In the genomic region with DNA sequence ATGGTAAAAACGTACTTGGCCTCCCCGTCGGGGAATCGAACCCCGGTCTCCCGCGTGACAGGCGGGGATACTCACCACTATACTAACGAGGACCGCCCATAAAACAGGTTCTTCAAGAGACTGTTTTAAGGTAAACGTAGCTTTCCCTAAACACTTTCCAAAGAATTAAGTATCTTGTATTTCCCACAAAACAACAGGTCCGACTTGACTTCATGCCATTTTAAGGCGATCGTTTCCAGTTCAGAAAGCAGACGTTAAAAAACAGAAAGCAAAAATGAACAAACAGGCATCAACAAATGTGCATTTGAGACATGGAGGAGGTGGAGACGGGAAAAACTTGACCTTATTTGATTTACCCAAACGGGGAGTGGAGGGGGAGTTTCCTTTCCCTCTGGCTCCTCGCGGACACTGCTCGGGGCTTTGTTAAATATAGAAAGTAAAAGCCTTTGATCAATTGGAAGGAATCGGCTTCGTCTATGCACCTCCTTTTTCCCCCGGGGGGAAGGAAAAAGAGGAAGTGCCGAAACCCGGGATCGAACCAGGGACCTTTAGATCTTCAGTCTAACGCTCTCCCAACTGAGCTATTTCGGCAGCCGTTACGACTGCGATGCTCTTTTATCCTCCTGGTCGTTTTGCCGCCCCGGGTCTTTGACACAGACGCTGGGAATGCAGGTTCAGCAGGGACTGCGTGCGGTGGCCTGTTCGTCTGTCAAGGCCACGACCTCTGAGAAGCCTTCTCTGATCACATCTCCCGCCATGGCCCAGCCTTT, we compare ENCODE assay signal across 8 cellular contexts. TPM values are rescaled to one million over a fixed set of nuclear protein-coding genes. Genes with fewer than 3 reads are reported as not detected.
DNase-seq lines count a peak whose midpoint lies in the region; ATAC-seq, FAIRE-seq and TF ChIP-seq lines count a peak whose summit lies in the region.

No MANE protein-coding gene starts in this region.

- H3K27ac ChIP-seq in GM12878 (ENCODE audit: control insufficient read depth, insufficient read depth) (peak overlapping the region; percentile 90), iPS-20b (ENCODE audit: low read length) (peak overlapping the region; percentile 77)

- ATAC-seq in HG02885 (IDR thresholded peaks at IDR 0.05; ENCODE audit: poor library complexity, unreplicated experiment), result peak; percentile 70
- peak; percentile 85 for ATAC-seq in GM12878

- intact Hi-C loops in GM12878 (cut with micrococcal nuclease; ENCODE audit: unreplicated experiment), result loop anchor here (1.0 kb wide), 1 partner anchor 13 kb away; no protein-coding TSS in a partner anchor

- no peaks in the 10 kb centered on the region for H3K27me3 ChIP-seq in GM12878 (replicated peaks in 1 of 2; ENCODE audit: control insufficient read depth in 2 of 2, insufficient read depth in 2 of 2, low read length in 1 of 2)
- no peaks in the 10 kb centered on the region for H3K27me3 ChIP-seq in iPS-20b (ENCODE audit: insufficient read depth, low read length)

- no peaks in the 10 kb centered on the region for H4K20me1 ChIP-seq in GM12878 (ENCODE audit: control insufficient read depth, insufficient read depth)

- WGBS in GM12878 (ENCODE audit: insufficient coverage, insufficient replicate concordance, low lambda C conversion rate, missing lambda C conversion rate), result under 1% methylated on average over 36 of the region's 40 CpGs

- in situ Hi-C loops in GM12878 (cut with MboI), result loop anchor here (10.0 kb wide), 1 partner anchor 507 kb away; no protein-coding TSS in a partner anchor

- no peak for TF ChIP-seq RAD21 in GM12878 (IDR thresholded peaks at IDR 0.05; ENCODE audit: insufficient read depth, low read depth, low read length)

- H3K36me3 ChIP-seq in GM12878 (ENCODE audit: control insufficient read depth in 2 of 2, insufficient read depth in 2 of 2, low read length in 1 of 2) (no peaks in the 10 kb centered on the region), iPS-20b (ENCODE audit: insufficient read depth, low read depth, low read length) (no peaks in the 10 kb centered on the region)

- H3K4me2 ChIP-seq in GM12878 (ENCODE audit: control insufficient read depth, insufficient read depth), result peak overlapping the region; percentile 74

- POLR2A ChIA-PET in GM12878 (lab: Charles Lee), result interaction anchor here (1.7 to 16.4 kb wide), 3 partner anchors 10 to 68 kb away, joined by 5 to 346 read pairs (median 57); partner anchors contain the start of gene UBC

- SMC1A ChIA-PET in GM12878 (lab: Charles Lee; ENCODE audit: uncharacterized antibody, unreplicated experiment), result interaction anchor here (0.7 to 4.0 kb wide), 5 partner anchors 10 to 156 kb away, joined by 3 to 41 read pairs (median 4); no protein-coding TSS in a partner anchor

- RAD21 ChIA-PET in GM12878 (lab: Charles Lee; ENCODE audit: unreplicated experiment), result interaction anchor here (1.2 to 2.8 kb wide), 5 partner anchors 9 to 67 kb away, joined by 3 to 20 read pairs (median 9); partner anchors contain the start of gene UBC

- H3K4me1 ChIP-seq in GM12878 (ENCODE audit: control insufficient read depth, insufficient read depth, low read length) (peaks cover 11% of the 10 kb centered on the region), iPS-20b (ENCODE audit: insufficient read depth, low read length) (peaks cover 4% of the 10 kb centered on the region; the same call in 1 of the 2 replicates)

- H3K9ac ChIP-seq in GM12878 (ENCODE audit: control insufficient read depth, insufficient read depth, low read length) (peak overlapping the region; percentile 80), iPS-20b (ENCODE audit: low read depth, low read length) (peak overlapping the region; percentile 88)

- CTCF ChIA-PET in GM12878 (lab: Yijun Ruan, JAX), result interaction anchor here (0.7 to 3.8 kb wide), 5 partner anchors 9 to 21 kb away, joined by 3 to 47 read pairs (median 6); partner anchors contain the start of gene UBC

- no peak for TF ChIP-seq POLR2A in GM12891 (IDR thresholded peaks at IDR 0.05; ENCODE audit: low read depth, low read length)
- TF ChIP-seq POLR2A in GM12878 (IDR thresholded peaks at IDR 0.05; ENCODE audit: low read depth, low read length), result no peak

- no TSS peak for BruUV-seq in GM12878 (replicated peaks; lab: Mats Ljungman, UMichigan)

- peak overlapping the region; percentile 84 for H2AFZ ChIP-seq in GM12878 (ENCODE audit: control insufficient read depth, low read depth, low read length)

- no peaks in the 10 kb centered on the region for H3K9me3 ChIP-seq in GM12878 (replicated peaks; ENCODE audit: control insufficient read depth, insufficient read depth, low read length)
- no peaks in the 10 kb centered on the region for H3K9me3 ChIP-seq in iPS-20b (ENCODE audit: insufficient read depth, low read depth, low read length)

- peak; percentile 67 for FAIRE-seq in GM12891 (lab: Jason Lieb, UNC)
- FAIRE-seq in GM12878 (lab: Jason Lieb, UNC), result no peak

- DNase-seq in GM12891 (ENCODE audit: insufficient read length, low spot score), result no peak
- DNase-seq in SK-N-DZ (ENCODE audit: low spot score), result peak; percentile 96
- peak; percentile 90 for DNase-seq in GM12878 (ENCODE audit: low read depth, low spot score)
- peak; percentile 83 for DNase-seq in smooth muscle cell of the brain vasculature (ENCODE audit: low read depth, low spot score)
- no peak for DNase-seq in midbrain (lab: John Stamatoyannopoulos, UW)
- no peak for DNase-seq in NCI-H345 treated with DMSO at 0.1 percent for 48 hours (lab: John Stamatoyannopoulos, UW; ENCODE audit: unreplicated experiment)

- H3K4me3 ChIP-seq in GM12878 (peak overlapping the region; percentile 80), iPS-20b (ENCODE audit: low read length) (peak overlapping the region; percentile 99)

- TF ChIP-seq CTCF in GM12878 (IDR thresholded peaks at IDR 0.05 in 2 of 3, conservative IDR thresholded peaks at IDR 0.05 in 1 of 3; ENCODE audit: control insufficient read depth in 2 of 3, extremely low read depth in 1 of 3, insufficient read depth in 1 of 3, low read depth in 3 of 3, low read length in 3 of 3), result no peak

- TF ChIP-seq EP300 in GM12878 (IDR thresholded peaks at IDR 0.05; ENCODE audit: borderline replicate concordance in 1 of 2, control insufficient read depth in 1 of 2, low read depth in 2 of 2, low read length in 2 of 2), result peak in 1 of 2 experiments; percentile 68; a peak in 1 of 4 replicates

- H3K79me2 ChIP-seq in GM12878 (ENCODE audit: control insufficient read depth, insufficient read depth, low read length), result no peaks in the 10 kb centered on the region

TF ChIP-seq in GM12891, 5 proteins besides CTCF, POLR2A, EP300 and RAD21:
- no peak for TF ChIP-seq TAF1 (IDR thresholded peaks at IDR 0.05; ENCODE audit: low read depth, low read length)
- TF ChIP-seq POU2F2 (IDR thresholded peaks at IDR 0.05; ENCODE audit: low read depth, low read length), result peak; percentile 52; the same call in 1 of the 2 replicates
- TF ChIP-seq POLR2AphosphoS5 (IDR thresholded peaks at IDR 0.05; ENCODE audit: low read depth, low read length), result 0 out of 2 replicates have a peak, but pooled peaks have one; percentile 6
- no peak for TF ChIP-seq PAX5 (IDR thresholded peaks at IDR 0.05; ENCODE audit: insufficient read depth, low read length, severe bottlenecking)
- peak; percentile 91 for TF ChIP-seq SPI1 (IDR thresholded peaks at IDR 0.05; ENCODE audit: low read depth, low read length)

TF ChIP-seq in GM12878, 131 proteins besides CTCF, POLR2A, EP300 and RAD21 (continues in another document):
- TF ChIP-seq ZNF24 (IDR thresholded peaks at IDR 0.05), result peak; percentile 100
- TF ChIP-seq, protein P1, sequence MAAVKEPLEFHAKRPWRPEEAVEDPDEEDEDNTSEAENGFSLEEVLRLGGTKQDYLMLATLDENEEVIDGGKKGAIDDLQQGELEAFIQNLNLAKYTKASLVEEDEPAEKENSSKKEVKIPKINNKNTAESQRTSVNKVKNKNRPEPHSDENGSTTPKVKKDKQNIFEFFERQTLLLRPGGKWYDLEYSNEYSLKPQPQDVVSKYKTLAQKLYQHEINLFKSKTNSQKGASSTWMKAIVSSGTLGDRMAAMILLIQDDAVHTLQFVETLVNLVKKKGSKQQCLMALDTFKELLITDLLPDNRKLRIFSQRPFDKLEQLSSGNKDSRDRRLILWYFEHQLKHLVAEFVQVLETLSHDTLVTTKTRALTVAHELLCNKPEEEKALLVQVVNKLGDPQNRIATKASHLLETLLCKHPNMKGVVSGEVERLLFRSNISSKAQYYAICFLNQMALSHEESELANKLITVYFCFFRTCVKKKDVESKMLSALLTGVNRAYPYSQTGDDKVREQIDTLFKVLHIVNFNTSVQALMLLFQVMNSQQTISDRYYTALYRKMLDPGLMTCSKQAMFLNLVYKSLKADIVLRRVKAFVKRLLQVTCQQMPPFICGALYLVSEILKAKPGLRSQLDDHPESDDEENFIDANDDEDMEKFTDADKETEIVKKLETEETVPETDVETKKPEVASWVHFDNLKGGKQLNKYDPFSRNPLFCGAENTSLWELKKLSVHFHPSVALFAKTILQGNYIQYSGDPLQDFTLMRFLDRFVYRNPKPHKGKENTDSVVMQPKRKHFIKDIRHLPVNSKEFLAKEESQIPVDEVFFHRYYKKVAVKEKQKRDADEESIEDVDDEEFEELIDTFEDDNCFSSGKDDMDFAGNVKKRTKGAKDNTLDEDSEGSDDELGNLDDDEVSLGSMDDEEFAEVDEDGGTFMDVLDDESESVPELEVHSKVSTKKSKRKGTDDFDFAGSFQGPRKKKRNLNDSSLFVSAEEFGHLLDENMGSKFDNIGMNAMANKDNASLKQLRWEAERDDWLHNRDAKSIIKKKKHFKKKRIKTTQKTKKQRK (IDR thresholded peaks at IDR 0.05; ENCODE audit: low read depth, low read length), result no peak

RNA-seq across cellular contexts. Expression of gene UBC, which starts 13.1 kb away (rescaled TPM):
- polyA plus RNA-seq in GM12891 (2012; ENCODE audit: low read depth, missing spikeins), result 1,009 TPM
- polyA plus RNA-seq in SK-N-DZ (2014; cell fraction: cytosol; rRNA removed), result 942 and 1,012 TPM in 2 replicates
- polyA plus RNA-seq in SK-N-DZ (2014; cell fraction: nucleus; rRNA removed), result 520 and 534 TPM in 2 replicates
- total RNA-seq in GM12878 (2013; cell fraction: nucleolus; rRNA removed), result 329 and 366 TPM in 2 replicates
- 883 and 944 TPM in 2 replicates for total RNA-seq in GM12878 (2014; rRNA removed)
- 816 and 821 TPM in 2 replicates for total RNA-seq in GM12878 (2014; rRNA removed; fragmentation: Illumina TruSeq; extraction: Trizol)
- total RNA-seq in GM12878 (2021), result 736 and 799 TPM in 2 replicates
- polyA plus RNA-seq in GM12878 (2011; ENCODE audit: low read depth), result 1,550 TPM
- polyA plus RNA-seq in GM12878 (2011; rRNA removed), result 1,270 and 1,666 TPM in 2 replicates
- polyA plus RNA-seq in GM12878 (2011; cell fraction: cytosol; rRNA removed), result 1,638 and 1,774 TPM in 2 replicates
- 1,319 and 1,377 TPM in 2 replicates for polyA plus RNA-seq in GM12878 (2011; cell fraction: nucleus; rRNA removed)
- polyA plus RNA-seq in GM12878 (2012), result 962 and 1,441 TPM in 2 replicates
- polyA plus RNA-seq in GM12878 (2014; fragmentation: Illumina TruSeq; extraction: Trizol), result 973 and 1,123 TPM in 2 replicates
- 1,000 to 10,000 TPM in 1 of 2 experiments, 100 to 1,000 TPM in 1; 785 to 1,214 TPM for polyA plus RNA-seq in GM12878 (2014; fragmentation: Nextera tagmentation; extraction: Ambion mirVana)
- polyA plus RNA-seq in GM12878 (2014; rRNA removed), result 610 and 653 TPM in 2 replicates
- polyA plus RNA-seq in GM12878 (2016; fragmentation: Nextera tagmentation; extraction: Ambion mirVana), result 100 to 1,000 TPM; 866 to 909 TPM
- 980 and 1,147 TPM in 2 replicates for polyA minus RNA-seq in GM12878 (2011; rRNA and poly(A)+ RNA removed)
- 232 and 279 TPM in 2 replicates for polyA minus RNA-seq in GM12878 (2011; cell fraction: cytosol; rRNA and poly(A)+ RNA removed)
- 143 and 182 TPM in 2 replicates for polyA minus RNA-seq in GM12878 (2011; cell fraction: nucleus; rRNA and poly(A)+ RNA removed)

Comparison
In these comparisons a context has a peak if more than half of its experiments do, and no peak if none do; other contexts are left out.
1. DNase-seq: peak in SK-N-DZ (single experiment), GM12878 (single experiment) and smooth muscle cell of the brain vasculature (single experiment); none in GM12891 (single experiment), midbrain (single experiment) and NCI-H345 treated with DMSO at 0.1 percent for 48 hours (single experiment).